1 cellular context compared by ENCODE assay signal in the genomic region with DNA sequence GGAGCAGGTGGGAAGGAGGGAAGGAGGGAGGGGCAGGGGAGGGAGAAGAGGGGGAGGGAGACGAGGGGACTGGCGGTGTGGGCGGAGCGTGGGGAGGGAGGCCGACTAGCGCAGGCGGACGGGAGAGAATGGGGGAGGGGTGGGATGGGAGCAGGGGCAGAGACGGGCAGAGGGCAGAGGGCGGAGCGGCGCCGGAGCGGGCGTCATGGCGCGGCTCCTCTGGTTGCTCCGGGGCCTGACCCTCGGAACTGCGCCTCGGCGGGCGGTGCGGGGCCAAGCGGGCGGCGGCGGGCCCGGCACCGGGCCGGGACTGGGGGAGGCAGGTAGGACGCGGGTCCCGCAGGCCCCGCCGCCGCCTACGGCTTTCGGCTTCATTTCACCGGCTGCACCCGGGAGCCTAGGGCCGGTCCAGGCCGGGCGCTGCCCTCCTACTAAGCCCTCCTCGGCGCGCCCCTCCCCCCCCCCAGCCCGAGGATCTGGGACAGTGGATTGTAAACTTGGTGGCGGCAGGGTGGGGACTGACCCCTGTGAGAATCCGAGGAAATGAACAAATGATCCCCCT.
TF ChIP-seq lines count a peak whose summit lies in the region.

MSRB2 (plus strand) TSS at position 176 of the 562 bp plus-strand sequence; CDS start at position 206, 30 bp downstream.

TF ChIP-seq in K562, 482 proteins besides CTCF, POLR2A, EP300 and RAD21 (continued from another document and continues in another):
- TF ChIP-seq UBTF (IDR thresholded peaks at IDR 0.05; ENCODE audit: borderline replicate concordance in 1 of 2, low read depth in 2 of 2, low read length in 2 of 2): 0 out of 4 replicates have a peak, but pooled peaks of 1 of the 2 experiments have one; percentile 42
- TF ChIP-seq ZNF57 (CRISPR knock-in tag; IDR thresholded peaks at IDR 0.05): no peak
- TF ChIP-seq CBFB (CRISPR knock-in tag; IDR thresholded peaks at IDR 0.05): no peak
- TF ChIP-seq U2AF2 (optimal IDR thresholded peaks at IDR 0.05; ENCODE audit: low read depth, low read length): no peak
- TF ChIP-seq ZBTB33 (CRISPR knock-in tag; IDR thresholded peaks at IDR 0.05): no peak
- TF ChIP-seq NR2F6 (CRISPR knock-in tag; IDR thresholded peaks at IDR 0.05): no peak
- no peak for TF ChIP-seq ZZZ3 (IDR thresholded peaks at IDR 0.05)
- TF ChIP-seq PHF8 (IDR thresholded peaks at IDR 0.05; ENCODE audit: borderline replicate concordance, low read length): peak; percentile 84; the same call in 1 of the 2 replicates
- TF ChIP-seq PBX2 (CRISPR knock-in tag; IDR thresholded peaks at IDR 0.05; ENCODE audit: low read depth): no peak
- TF ChIP-seq PBX2 (tag; conservative IDR thresholded peaks at IDR 0.05; ENCODE audit: low read depth): no peak
- no peak for TF ChIP-seq NCOA4 (IDR thresholded peaks at IDR 0.05; ENCODE audit: partially characterized antibody)
- TF ChIP-seq ZFX (CRISPR knock-in tag; IDR thresholded peaks at IDR 0.05): peak; percentile 81; the same call in 1 of the 2 replicates
- TF ChIP-seq SREBF1 (IDR thresholded peaks at IDR 0.05; ENCODE audit: borderline replicate concordance, low read depth, low read length): no peak
- no peak for TF ChIP-seq FOXJ3 (CRISPR knock-in tag; IDR thresholded peaks at IDR 0.05)
- TF ChIP-seq PURB (CRISPR knock-in tag; IDR thresholded peaks at IDR 0.05; ENCODE audit: low read depth): no peak
- no peak for TF ChIP-seq ZNF347 (CRISPR knock-in tag; IDR thresholded peaks at IDR 0.05; ENCODE audit: low read depth)
- no peak for TF ChIP-seq HMG20A (CRISPR knock-in tag; conservative IDR thresholded peaks at IDR 0.05)
- no peak for TF ChIP-seq SMARCC2 (IDR thresholded peaks at IDR 0.05; ENCODE audit: low read depth)
- no peak for TF ChIP-seq ZNF644 (tag; IDR thresholded peaks at IDR 0.05; ENCODE audit: low read depth)
- peak; percentile 59 to 61; a peak in 3 of 4 replicates for TF ChIP-seq NRF1 (conservative IDR thresholded peaks at IDR 0.05 in 1 of 2, IDR thresholded peaks at IDR 0.05 in 1 of 2)
- TF ChIP-seq ZBTB7A (IDR thresholded peaks at IDR 0.05; ENCODE audit: borderline replicate concordance, control insufficient read depth, low read depth, low read length): peak; percentile 38; the same call in 1 of the 2 replicates
- peak; percentile 58 to 78 for TF ChIP-seq NONO (IDR thresholded peaks at IDR 0.05; ENCODE audit: low read depth in 2 of 2, low read length in 1 of 2)
- no peak for TF ChIP-seq SMARCE1 (IDR thresholded peaks at IDR 0.05)
- TF ChIP-seq, protein P1, sequence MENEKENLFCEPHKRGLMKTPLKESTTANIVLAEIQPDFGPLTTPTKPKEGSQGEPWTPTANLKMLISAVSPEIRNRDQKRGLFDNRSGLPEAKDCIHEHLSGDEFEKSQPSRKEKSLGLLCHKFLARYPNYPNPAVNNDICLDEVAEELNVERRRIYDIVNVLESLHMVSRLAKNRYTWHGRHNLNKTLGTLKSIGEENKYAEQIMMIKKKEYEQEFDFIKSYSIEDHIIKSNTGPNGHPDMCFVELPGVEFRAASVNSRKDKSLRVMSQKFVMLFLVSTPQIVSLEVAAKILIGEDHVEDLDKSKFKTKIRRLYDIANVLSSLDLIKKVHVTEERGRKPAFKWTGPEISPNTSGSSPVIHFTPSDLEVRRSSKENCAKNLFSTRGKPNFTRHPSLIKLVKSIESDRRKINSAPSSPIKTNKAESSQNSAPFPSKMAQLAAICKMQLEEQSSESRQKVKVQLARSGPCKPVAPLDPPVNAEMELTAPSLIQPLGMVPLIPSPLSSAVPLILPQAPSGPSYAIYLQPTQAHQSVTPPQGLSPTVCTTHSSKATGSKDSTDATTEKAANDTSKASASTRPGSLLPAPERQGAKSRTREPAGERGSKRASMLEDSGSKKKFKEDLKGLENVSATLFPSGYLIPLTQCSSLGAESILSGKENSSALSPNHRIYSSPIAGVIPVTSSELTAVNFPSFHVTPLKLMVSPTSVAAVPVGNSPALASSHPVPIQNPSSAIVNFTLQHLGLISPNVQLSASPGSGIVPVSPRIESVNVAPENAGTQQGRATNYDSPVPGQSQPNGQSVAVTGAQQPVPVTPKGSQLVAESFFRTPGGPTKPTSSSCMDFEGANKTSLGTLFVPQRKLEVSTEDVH (IDR thresholded peaks at IDR 0.05; ENCODE audit: low read depth, partially characterized antibody): no peak
- no peak for TF ChIP-seq EWSR1 (IDR thresholded peaks at IDR 0.05; ENCODE audit: borderline replicate concordance, low read depth, partially characterized antibody)
- TF ChIP-seq, protein P2, sequence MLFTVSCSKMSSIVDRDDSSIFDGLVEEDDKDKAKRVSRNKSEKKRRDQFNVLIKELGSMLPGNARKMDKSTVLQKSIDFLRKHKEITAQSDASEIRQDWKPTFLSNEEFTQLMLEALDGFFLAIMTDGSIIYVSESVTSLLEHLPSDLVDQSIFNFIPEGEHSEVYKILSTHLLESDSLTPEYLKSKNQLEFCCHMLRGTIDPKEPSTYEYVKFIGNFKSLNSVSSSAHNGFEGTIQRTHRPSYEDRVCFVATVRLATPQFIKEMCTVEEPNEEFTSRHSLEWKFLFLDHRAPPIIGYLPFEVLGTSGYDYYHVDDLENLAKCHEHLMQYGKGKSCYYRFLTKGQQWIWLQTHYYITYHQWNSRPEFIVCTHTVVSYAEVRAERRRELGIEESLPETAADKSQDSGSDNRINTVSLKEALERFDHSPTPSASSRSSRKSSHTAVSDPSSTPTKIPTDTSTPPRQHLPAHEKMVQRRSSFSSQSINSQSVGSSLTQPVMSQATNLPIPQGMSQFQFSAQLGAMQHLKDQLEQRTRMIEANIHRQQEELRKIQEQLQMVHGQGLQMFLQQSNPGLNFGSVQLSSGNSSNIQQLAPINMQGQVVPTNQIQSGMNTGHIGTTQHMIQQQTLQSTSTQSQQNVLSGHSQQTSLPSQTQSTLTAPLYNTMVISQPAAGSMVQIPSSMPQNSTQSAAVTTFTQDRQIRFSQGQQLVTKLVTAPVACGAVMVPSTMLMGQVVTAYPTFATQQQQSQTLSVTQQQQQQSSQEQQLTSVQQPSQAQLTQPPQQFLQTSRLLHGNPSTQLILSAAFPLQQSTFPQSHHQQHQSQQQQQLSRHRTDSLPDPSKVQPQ (CRISPR knock-in tag; IDR thresholded peaks at IDR 0.05; ENCODE audit: borderline replicate concordance): no peak
- no peak for TF ChIP-seq PHB (CRISPR knock-in tag; IDR thresholded peaks at IDR 0.05)
- TF ChIP-seq BRF1 (IDR thresholded peaks at IDR 0.05; ENCODE audit: borderline replicate concordance, extremely low read depth, insufficient read length): no peak
- TF ChIP-seq, protein P3, sequence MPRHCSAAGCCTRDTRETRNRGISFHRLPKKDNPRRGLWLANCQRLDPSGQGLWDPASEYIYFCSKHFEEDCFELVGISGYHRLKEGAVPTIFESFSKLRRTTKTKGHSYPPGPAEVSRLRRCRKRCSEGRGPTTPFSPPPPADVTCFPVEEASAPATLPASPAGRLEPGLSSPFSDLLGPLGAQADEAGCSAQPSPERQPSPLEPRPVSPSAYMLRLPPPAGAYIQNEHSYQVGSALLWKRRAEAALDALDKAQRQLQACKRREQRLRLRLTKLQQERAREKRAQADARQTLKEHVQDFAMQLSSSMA (CRISPR knock-in tag; IDR thresholded peaks at IDR 0.05): peak; percentile 83; the same call in 1 of the 2 replicates
- TF ChIP-seq SNIP1 (IDR thresholded peaks at IDR 0.05; ENCODE audit: low read depth): no peak
- TF ChIP-seq, protein P4, sequence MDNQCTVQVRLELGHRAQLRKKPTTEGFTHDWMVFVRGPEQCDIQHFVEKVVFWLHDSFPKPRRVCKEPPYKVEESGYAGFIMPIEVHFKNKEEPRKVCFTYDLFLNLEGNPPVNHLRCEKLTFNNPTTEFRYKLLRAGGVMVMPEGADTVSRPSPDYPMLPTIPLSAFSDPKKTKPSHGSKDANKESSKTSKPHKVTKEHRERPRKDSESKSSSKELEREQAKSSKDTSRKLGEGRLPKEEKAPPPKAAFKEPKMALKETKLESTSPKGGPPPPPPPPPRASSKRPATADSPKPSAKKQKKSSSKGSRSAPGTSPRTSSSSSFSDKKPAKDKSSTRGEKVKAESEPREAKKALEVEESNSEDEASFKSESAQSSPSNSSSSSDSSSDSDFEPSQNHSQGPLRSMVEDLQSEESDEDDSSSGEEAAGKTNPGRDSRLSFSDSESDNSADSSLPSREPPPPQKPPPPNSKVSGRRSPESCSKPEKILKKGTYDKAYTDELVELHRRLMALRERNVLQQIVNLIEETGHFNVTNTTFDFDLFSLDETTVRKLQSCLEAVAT (IDR thresholded peaks at IDR 0.05): 0 out of 4 replicates have a peak, but pooled peaks of 1 of the 2 experiments have one; percentile 1
- TF ChIP-seq ZNF175 (CRISPR knock-in tag; IDR thresholded peaks at IDR 0.05; ENCODE audit: low read depth): no peak
- TF ChIP-seq HDGF (IDR thresholded peaks at IDR 0.05): no peak
- TF ChIP-seq, protein P5, sequence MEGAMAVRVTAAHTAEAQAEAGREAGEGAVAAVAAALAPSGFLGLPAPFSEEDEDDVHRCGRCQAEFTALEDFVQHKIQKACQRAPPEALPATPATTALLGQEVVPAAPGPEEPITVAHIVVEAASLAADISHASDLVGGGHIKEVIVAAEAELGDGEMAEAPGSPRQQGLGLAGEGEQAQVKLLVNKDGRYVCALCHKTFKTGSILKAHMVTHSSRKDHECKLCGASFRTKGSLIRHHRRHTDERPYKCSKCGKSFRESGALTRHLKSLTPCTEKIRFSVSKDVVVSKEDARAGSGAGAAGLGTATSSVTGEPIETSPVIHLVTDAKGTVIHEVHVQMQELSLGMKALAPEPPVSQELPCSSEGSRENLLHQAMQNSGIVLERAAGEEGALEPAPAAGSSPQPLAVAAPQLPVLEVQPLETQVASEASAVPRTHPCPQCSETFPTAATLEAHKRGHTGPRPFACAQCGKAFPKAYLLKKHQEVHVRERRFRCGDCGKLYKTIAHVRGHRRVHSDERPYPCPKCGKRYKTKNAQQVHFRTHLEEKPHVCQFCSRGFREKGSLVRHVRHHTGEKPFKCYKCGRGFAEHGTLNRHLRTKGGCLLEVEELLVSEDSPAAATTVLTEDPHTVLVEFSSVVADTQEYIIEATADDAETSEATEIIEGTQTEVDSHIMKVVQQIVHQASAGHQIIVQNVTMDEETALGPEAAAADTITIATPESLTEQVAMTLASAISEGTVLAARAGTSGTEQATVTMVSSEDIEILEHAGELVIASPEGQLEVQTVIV (CRISPR knock-in tag; IDR thresholded peaks at IDR 0.05; ENCODE audit: borderline replicate concordance): no peak
- TF ChIP-seq, protein P6, sequence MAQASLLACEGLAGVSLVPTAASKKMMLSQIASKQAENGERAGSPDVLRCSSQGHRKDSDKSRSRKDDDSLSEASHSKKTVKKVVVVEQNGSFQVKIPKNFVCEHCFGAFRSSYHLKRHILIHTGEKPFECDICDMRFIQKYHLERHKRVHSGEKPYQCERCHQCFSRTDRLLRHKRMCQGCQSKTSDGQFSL (CRISPR knock-in tag; IDR thresholded peaks at IDR 0.05): peak; percentile 71
- TF ChIP-seq, protein P6 (tag; IDR thresholded peaks at IDR 0.05): peak in 1 of 2 experiments; percentile 59; a peak in 1 of 4 replicates
- no peak for TF ChIP-seq SNRNP70 (optimal IDR thresholded peaks at IDR 0.05; ENCODE audit: low read depth, low read length)
